Comparison of ENCODE assay signal across 1 cellular context in genomic region chr3:48430359-48431101, GRCh38.
TF ChIP-seq lines count a peak whose summit lies in the region.

No MANE protein-coding gene starts in this region.

TF ChIP-seq in H1, 55 proteins besides CTCF, POLR2A, EP300 and RAD21:
- TF ChIP-seq BRCA1 (IDR thresholded peaks at IDR 0.05; ENCODE audit: low read depth, low read length) (no peak), TAF1 (IDR thresholded peaks at IDR 0.05; ENCODE audit: low read depth, low read length) (0 out of 2 replicates have a peak, but pooled peaks have one; percentile 1), SIX5 (IDR thresholded peaks at IDR 0.05; ENCODE audit: low read depth, low read length) (no peak), CHD1 (IDR thresholded peaks at IDR 0.05; ENCODE audit: low read depth, low read length) (no peak), KDM4A (IDR thresholded peaks at IDR 0.05; ENCODE audit: low read depth, low read length, severe bottlenecking) (no peak)
TF ChIP-seq in H1: peak in this region for 1.
